12 cellular contexts compared by ENCODE assay signal in genomic region chr7:55549457-55549856, GRCh38. TPM values are rescaled to one million over a fixed set of nuclear protein-coding genes. Genes with fewer than 3 reads are reported as not detected.
DNase-seq lines count a peak whose midpoint lies in the region; ATAC-seq and TF ChIP-seq lines count a peak whose summit lies in the region.
"Had no signal": no experiment of that assay in that cellular context is flagged by ENCODE, and none has a peak within 500 bp of the region (broad histone marks: within the 10 kb centered on the region; RNA-seq: fewer than 3 reads in every experiment).

No MANE protein-coding gene starts in this region.

- H3K27ac ChIP-seq in MM.1S (ENCODE audit: low read length) (peak overlapping the region; percentile 95), skeletal muscle tissue (ENCODE audit: low read depth, low read length) (peak overlapping the region; percentile 92)

- POLR2A ChIA-PET in activated CD4-positive, alpha-beta memory T cell treated with anti-CD3 and anti-CD28 coated beads for 36 hours (lab: Charles Lee) = no interaction called here
- POLR2A ChIA-PET in activated CD4-positive, alpha-beta memory T cell treated with anti-CD3 and anti-CD28 coated beads, Interleukin-2, amount 10 ng/mL, durations not matched to agents 7 days and 5 days (lab: Charles Lee) = no interaction called here

- H3K27me3 ChIP-seq in MM.1S (replicated peaks; ENCODE audit: insufficient read depth, low read length) = no peaks in the 10 kb centered on the region
- no peaks in the 10 kb centered on the region for H3K27me3 ChIP-seq in skeletal muscle tissue (ENCODE audit: control insufficient read depth in 3 of 3, insufficient read depth in 3 of 3, low read length in 3 of 3)

- peaks cover 100% of the 10 kb centered on the region for H3K79me2 ChIP-seq in MM.1S (ENCODE audit: low read length)

- H3K9me3 ChIP-seq in MM.1S (replicated peaks; ENCODE audit: insufficient read depth, low read length) (no peaks in the 10 kb centered on the region), skeletal muscle tissue (ENCODE audit: control insufficient read depth in 3 of 3, low read length in 3 of 3) (no peaks in the 10 kb centered on the region)
- H3K9me3 ChIP-seq: mucosa of descending colon had no signal

- no peak overlapping the region for H2AFZ ChIP-seq in MM.1S (ENCODE audit: low read length)

- peaks cover 3% of the 10 kb centered on the region for H3K36me3 ChIP-seq in MM.1S (replicated peaks; ENCODE audit: insufficient read depth, low read length)
- H3K36me3 ChIP-seq in skeletal muscle tissue (ENCODE audit: control insufficient read depth in 3 of 3, insufficient read depth in 3 of 3, low read length in 3 of 3) = no peaks in the 10 kb centered on the region

- peak overlapping the region; percentile 81 for H3K4me2 ChIP-seq in MM.1S (ENCODE audit: low read depth, low read length)

- H3K36me3 Mint-ChIP-seq in activated CD4-positive, alpha-beta memory T cell treated with anti-CD3 and anti-CD28 coated beads for 36 hours = peaks cover 12% of the 10 kb centered on the region
- H3K36me3 Mint-ChIP-seq in activated CD4-positive, alpha-beta memory T cell treated with anti-CD3 and anti-CD28 coated beads, Interleukin-2, amount 10 ng/mL, durations not matched to agents 7 days and 5 days (ENCODE audit: low read depth) = peaks cover 12% of the 10 kb centered on the region

- peaks cover 83% of the 10 kb centered on the region for H3K4me1 ChIP-seq in MM.1S (ENCODE audit: low read length)
- peaks cover 86 to 90% (median 89%) of the 10 kb centered on the region in 3 donors for H3K4me1 ChIP-seq in skeletal muscle tissue (ENCODE audit: control insufficient read depth in 3 of 3, insufficient read depth in 3 of 3, low read length in 3 of 3)

- H3K27me3 Mint-ChIP-seq in activated CD4-positive, alpha-beta memory T cell treated with anti-CD3 and anti-CD28 coated beads for 36 hours = no peaks in the 10 kb centered on the region
- no peaks in the 10 kb centered on the region for H3K27me3 Mint-ChIP-seq in activated CD4-positive, alpha-beta memory T cell treated with anti-CD3 and anti-CD28 coated beads, Interleukin-2, amount 10 ng/mL, durations not matched to agents 7 days and 5 days

- H3K4me3 Mint-ChIP-seq in activated CD4-positive, alpha-beta memory T cell treated with anti-CD3 and anti-CD28 coated beads for 36 hours = no peak overlapping the region
- no peak overlapping the region for H3K4me3 Mint-ChIP-seq in activated CD4-positive, alpha-beta memory T cell treated with anti-CD3 and anti-CD28 coated beads, Interleukin-2, amount 10 ng/mL, durations not matched to agents 7 days and 5 days

- H3F3A ChIP-seq in MM.1S (ENCODE audit: insufficient read depth, low read length) = peaks cover 37% of the 10 kb centered on the region

- no peak for TF ChIP-seq CTCF in MM.1S (IDR thresholded peaks at IDR 0.05; ENCODE audit: low read length)

- intact Hi-C loops in activated CD4-positive, alpha-beta memory T cell treated with anti-CD3 and anti-CD28 coated beads for 36 hours (cut with micrococcal nuclease) = no loop called here

- peaks cover 90% of the 10 kb centered on the region for H3K4me1 Mint-ChIP-seq in activated CD4-positive, alpha-beta memory T cell treated with anti-CD3 and anti-CD28 coated beads for 36 hours (ENCODE audit: low read depth)
- peaks cover 39% of the 10 kb centered on the region for H3K4me1 Mint-ChIP-seq in activated CD4-positive, alpha-beta memory T cell treated with anti-CD3 and anti-CD28 coated beads, Interleukin-2, amount 10 ng/mL, durations not matched to agents 7 days and 5 days

- ATAC-seq in GM21737 (IDR thresholded peaks at IDR 0.05; ENCODE audit: unreplicated experiment) = peak; percentile 46
- ATAC-seq: stimulated activated naive CD8-positive, alpha-beta T cell treated with anti-CD3 and anti-CD28 coated beads, Interleukin-15, Interleukin-2, amounts not matched to agents 100 U/mL and 50 U/mL, for 24 hours had no signal

- peak overlapping the region; percentile 39; the same call in 1 of the 2 replicates for H3K4me3 ChIP-seq in MM.1S (ENCODE audit: low read length)
- no peak overlapping the region for H3K4me3 ChIP-seq in skeletal muscle tissue (ENCODE audit: low read length in 3 of 3)
- H3K4me3 ChIP-seq: mucosa of descending colon had no signal

- CTCF ChIA-PET in activated CD4-positive, alpha-beta memory T cell treated with anti-CD3 and anti-CD28 coated beads for 36 hours (lab: Charles Lee) = no interaction called here
- CTCF ChIA-PET in activated CD4-positive, alpha-beta memory T cell treated with anti-CD3 and anti-CD28 coated beads, Interleukin-2, amount 10 ng/mL, durations not matched to agents 7 days and 5 days (lab: Charles Lee) = no interaction called here

- H4K20me1 ChIP-seq in MM.1S (ENCODE audit: insufficient read depth, low read length) = 0 out of 2 replicates have a peak, but pooled peaks cover 7% of the 10 kb centered on the region

- no peaks in the 10 kb centered on the region for H3K9me3 Mint-ChIP-seq in activated CD4-positive, alpha-beta memory T cell treated with anti-CD3 and anti-CD28 coated beads for 36 hours
- H3K9me3 Mint-ChIP-seq in activated CD4-positive, alpha-beta memory T cell treated with anti-CD3 and anti-CD28 coated beads, Interleukin-2, amount 10 ng/mL, durations not matched to agents 7 days and 5 days = no peaks in the 10 kb centered on the region

- H3K9ac ChIP-seq in MM.1S (ENCODE audit: low read length) (peak overlapping the region; percentile 81), skeletal muscle tissue (ENCODE audit: low read depth in 1 of 3, low read length in 3 of 3) (peak overlapping the region in 1 of 3 donors; percentile 37)

- no peaks in the 10 kb centered on the region for H3K9me2 ChIP-seq in MM.1S (replicated peaks; ENCODE audit: insufficient read depth, low read length)

- no peak overlapping the region for H3K27ac Mint-ChIP-seq in activated CD4-positive, alpha-beta memory T cell treated with anti-CD3 and anti-CD28 coated beads for 36 hours
- no peak overlapping the region for H3K27ac Mint-ChIP-seq in activated CD4-positive, alpha-beta memory T cell treated with anti-CD3 and anti-CD28 coated beads, Interleukin-2, amount 10 ng/mL, durations not matched to agents 7 days and 5 days

- peak; percentile 3 for DNase-seq in activated CD4-positive, alpha-beta memory T cell treated with anti-CD3 and anti-CD28 coated beads for 36 hours
- no peak for DNase-seq in activated CD4-positive, alpha-beta memory T cell treated with anti-CD3 and anti-CD28 coated beads, Interleukin-2, amount 10 ng/mL, durations not matched to agents 7 days and 5 days
- DNase-seq in MM.1S = peak; percentile 79
- no peak for DNase-seq in NCI-H345 treated with DMSO at 0.1 percent for 48 hours (lab: John Stamatoyannopoulos, UW; ENCODE audit: unreplicated experiment)
- DNase-seq in NCI-H2081 treated with DMSO at 0.1 percent for 48 hours (lab: John Stamatoyannopoulos, UW) = no peak
- DNase-seq in NK-92 (lab: John Stamatoyannopoulos, UW; ENCODE audit: unreplicated experiment) = no peak
- DNase-seq: effector CD8-positive, alpha-beta T cell; hippocampal formation; stimulated activated naive CD8-positive, alpha-beta T cell treated with anti-CD3 and anti-CD28 coated beads, Interleukin-15, Interleukin-2, amounts not matched to agents 100 U/mL and 50 U/mL, for 24 hours had no signal

RNA-seq across cellular contexts. Expression of gene VOPP1, which starts 22.8 kb away (rescaled TPM):
- 10 to 100 TPM; 64.9 to 67.2 TPM for total RNA-seq in activated CD4-positive, alpha-beta memory T cell treated with anti-CD3 and anti-CD28 coated beads for 36 hours
- total RNA-seq in activated CD4-positive, alpha-beta memory T cell treated with anti-CD3 and anti-CD28 coated beads, Interleukin-2, amount 10 ng/mL, durations not matched to agents 7 days and 5 days = 10 to 100 TPM; 51.4 to 52.7 TPM
- total RNA-seq in skeletal muscle tissue = 23.5 TPM

Comparison
In these comparisons a context has a peak if more than half of its experiments do, and no peak if none do; other contexts are left out.
1. DNase-seq: peak in activated CD4-positive, alpha-beta memory T cell treated with anti-CD3 and anti-CD28 coated beads for 36 hours (single experiment) and MM.1S (single experiment); none in activated CD4-positive, alpha-beta memory T cell treated with anti-CD3 and anti-CD28 coated beads, Interleukin-2, amount 10 ng/mL, durations not matched to agents 7 days and 5 days (single experiment), NCI-H345 treated with DMSO at 0.1 percent for 48 hours (single experiment), NCI-H2081 treated with DMSO at 0.1 percent for 48 hours (single experiment) and NK-92 (single experiment).